8 cellular contexts compared by ENCODE assay signal in the genomic region with DNA sequence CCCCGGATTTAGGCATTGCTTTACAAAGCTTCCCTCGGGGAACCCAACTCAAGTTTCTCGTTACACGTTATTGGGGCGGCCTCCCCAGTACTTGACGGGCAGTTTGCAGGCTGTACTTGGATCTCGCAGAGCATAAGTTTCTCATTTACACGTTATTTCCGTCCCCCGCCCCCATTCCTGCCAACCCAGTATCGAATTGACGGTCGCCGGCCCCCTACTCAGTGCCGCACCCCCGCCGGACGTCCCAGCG. TPM values are rescaled to one million over a fixed set of nuclear protein-coding genes. Genes with fewer than 3 reads are reported as not detected.
A peak's percentile ranks its signal among the peaks of the same experiment; 100 is the strongest.
DNase-seq lines count a peak whose midpoint lies in the region; ATAC-seq, FAIRE-seq and TF ChIP-seq lines count a peak whose summit lies in the region.

No MANE protein-coding gene starts in this region.

- H3K79me2 ChIP-seq in K562 (ENCODE audit: control insufficient read depth, insufficient read depth, low read length): peaks cover 54% of the 10 kb centered on the region
- no peaks in the 10 kb centered on the region for H3K79me2 ChIP-seq in mesendoderm (ENCODE audit: control insufficient read depth, insufficient read depth, low read length)

- H3K23ac ChIP-seq in mesendoderm (ENCODE audit: low read length): peak overlapping the region; percentile 45

- no peaks in the 10 kb centered on the region for H3K9me3 ChIP-seq in K562 (replicated peaks; ENCODE audit: control insufficient read depth, insufficient read depth, low read depth, low read length)
- H3K9me3 ChIP-seq in vagina: no peaks in the 10 kb centered on the region

- no peak for TF ChIP-seq POLR2A in K562 (conservative IDR thresholded peaks at IDR 0.05)
- no peak for TF ChIP-seq POLR2A in vagina (IDR thresholded peaks at IDR 0.05)

- peak overlapping the region; percentile 18 for H2BK120ac ChIP-seq in mesendoderm (ENCODE audit: low read depth, low read length)

- peaks cover 3% of the 10 kb centered on the region for H3K79me1 ChIP-seq in mesendoderm (ENCODE audit: low read length)

- ATAC-seq in K562: no peak
- no peak for ATAC-seq in GM19397 (IDR thresholded peaks at IDR 0.05; ENCODE audit: unreplicated experiment)

- H3K18ac ChIP-seq in mesendoderm (ENCODE audit: low read length): peak overlapping the region; percentile 86

- no peak for TF ChIP-seq RAD21 in K562 (CRISPR knock-in tag; conservative IDR thresholded peaks at IDR 0.05 in 1 of 2, IDR thresholded peaks at IDR 0.05 in 1 of 2)

- no peaks in the 10 kb centered on the region for H4K20me1 ChIP-seq in K562 (replicated peaks; ENCODE audit: control insufficient read depth, insufficient read depth, low read length)

- no peaks in the 10 kb centered on the region for H3K9me1 ChIP-seq in K562 (ENCODE audit: control insufficient read depth, insufficient read depth, low read length)

- TF ChIP-seq EP300 in K562 (IDR thresholded peaks at IDR 0.05; ENCODE audit: low read length): no peak

- H3K4ac ChIP-seq in mesendoderm (ENCODE audit: low read depth, low read length): no peak overlapping the region

- peak overlapping the region; percentile 77 for H2AFZ ChIP-seq in K562 (ENCODE audit: low read depth, low read length)

- H3K36me3 ChIP-seq in K562 (ENCODE audit: control insufficient read depth, insufficient read depth, low read length) (peaks cover 42% of the 10 kb centered on the region), mesendoderm (ENCODE audit: control insufficient read depth, insufficient read depth, low read length) (peaks cover 5% of the 10 kb centered on the region), vagina (peaks cover 0 to 15% of the 10 kb centered on the region in 2 donors)

- H3K27ac ChIP-seq in K562 (ENCODE audit: extremely low read depth, low read depth, low read length) (peak overlapping the region; percentile 100), mesendoderm (ENCODE audit: low read depth, low read length) (peak overlapping the region; percentile 70), vagina (peak overlapping the region; percentile 99)

- no peak overlapping the region for H2BK15ac ChIP-seq in mesendoderm (replicated peaks; ENCODE audit: low read depth)

- no peak overlapping the region for H2AK5ac ChIP-seq in mesendoderm (ENCODE audit: low read length)

- WGBS in K562 (ENCODE audit: insufficient coverage, low coverage, missing lambda C conversion rate): 3% methylated on average over 10 of the region's 19 CpGs
- WGBS in mesendoderm (ENCODE audit: extremely low coverage, insufficient coverage, low lambda C conversion rate): no CpG with 5 or more reads among the region's 19 CpGs

- H2BK5ac ChIP-seq in mesendoderm (ENCODE audit: low read length): no peak overlapping the region

- POLR2A ChIA-PET in K562 (lab: Yijun Ruan, JAX): interaction anchor here (0.6 to 8.6 kb wide), 7 partner anchors 8 to 43 kb away, joined by 3 to 71 read pairs (median 5); no protein-coding TSS in a partner anchor

- H3K27me3 ChIP-seq in K562 (ENCODE audit: control insufficient read depth in 2 of 2, insufficient read depth in 2 of 2, low read length in 2 of 2): no peaks in the 10 kb centered on the region
- H3K27me3 ChIP-seq in mesendoderm (ENCODE audit: insufficient read depth, low read length, poor library complexity): no peaks in the 10 kb centered on the region
- H3K27me3 ChIP-seq in vagina: no peaks in the 10 kb centered on the region

- TF ChIP-seq CTCF in K562 (IDR thresholded peaks at IDR 0.05 in 2 of 3, conservative IDR thresholded peaks at IDR 0.05 in 1 of 3; ENCODE audit: insufficient read depth in 2 of 3, low read depth in 1 of 3, low read length in 3 of 3) (no peak), vagina (IDR thresholded peaks at IDR 0.05) (no peak)

- peak overlapping the region; percentile 93 for H3K4me2 ChIP-seq in K562 (ENCODE audit: insufficient read depth, low read length)
- H3K4me2 ChIP-seq in mesendoderm (ENCODE audit: low read length): peak overlapping the region; percentile 74

- peak overlapping the region; percentile 92 for H3K56ac ChIP-seq in mesendoderm (ENCODE audit: low read length)

- H4K5ac ChIP-seq in mesendoderm (ENCODE audit: low read length): no peak overlapping the region

- in situ Hi-C loops in K562 (cut with MboI): no loop called here

- no peak for FAIRE-seq in K562 (lab: Jason Lieb, UNC)

- CTCF ChIA-PET in K562 (lab: Yijun Ruan, JAX; ENCODE audit: low intra/inter-chr PET ratio): interaction anchor here (1.6 kb wide), 1 partner anchor 32 kb away, joined by 3 read pairs; no protein-coding TSS in a partner anchor

- H4K8ac ChIP-seq in mesendoderm (ENCODE audit: low read depth, low read length): no peak overlapping the region

- BruUV-seq in K562 (replicated peaks; lab: Mats Ljungman, UMichigan): no TSS peak

- H3K9ac ChIP-seq in K562 (ENCODE audit: insufficient read depth in 1 of 2, low read depth in 2 of 2, low read length in 2 of 2) (peak overlapping the region; percentile 99 to 100), mesendoderm (ENCODE audit: low read length) (peak overlapping the region; percentile 92)

- peaks cover 36 to 38% of the 10 kb centered on the region in 2 experiments for H3K4me1 ChIP-seq in K562 (replicated peaks in 1 of 2; ENCODE audit: control insufficient read depth in 2 of 2, insufficient read depth in 2 of 2, low read length in 2 of 2)
- H3K4me1 ChIP-seq in mesendoderm (ENCODE audit: control insufficient read depth, low read depth, low read length): no peaks in the 10 kb centered on the region
- peaks cover 39% of the 10 kb centered on the region for H3K4me1 ChIP-seq in vagina

- peak in 2 of 3 donors; percentile 81 to 94 for DNase-seq in stimulated activated CD4-positive, alpha-beta T cell treated with anti-CD3 and anti-CD28 coated beads, TNF-alpha, amount 100 ng/mL, for 48 hours (ENCODE audit: low read depth in 3 of 3)
- DNase-seq in stimulated activated CD4-positive, alpha-beta T cell treated with anti-CD3 and anti-CD28 coated beads, Interleukin-2, amount 100 ng/mL, for 24 hours: no peak
- DNase-seq in K562 (ENCODE audit: extremely low read depth in 1 of 4, low spot score in 3 of 4) (no peak), mesendoderm (no peak), vagina (ENCODE audit: extremely low spot score in 2 of 2) (no peak), cortex of kidney (lab: John Stamatoyannopoulos, UW) (no peak), DMS153 (lab: John Stamatoyannopoulos, UW) (no peak)

- H3K4me3 ChIP-seq in K562 (peak overlapping the region; percentile 70), mesendoderm (ENCODE audit: low read length) (peak overlapping the region; percentile 79), vagina (peak overlapping the region; percentile 69 to 71)

- intact Hi-C loops in K562 (cut with micrococcal nuclease) (no loop called here), vagina (cut with DNase I) (no loop called here)

RNA-seq across cellular contexts. Expression of a gene that starts 0.5 kb away (rescaled TPM):
- total RNA-seq in K562 (2011; cell fraction: chromatin; rRNA removed; ENCODE audit: low replicate concordance): 85.7 and 122 TPM in 2 replicates
- total RNA-seq in K562 (2011; cell fraction: nucleolus; rRNA removed): 58.7 and 72.8 TPM in 2 replicates
- 73.1 and 75.7 TPM in 2 replicates for total RNA-seq in K562 (2011; cell fraction: nucleoplasm; rRNA removed)
- total RNA-seq in K562 (2014; rRNA removed): 38.6 and 40.2 TPM in 2 replicates
- total RNA-seq in K562 (2014; rRNA removed; fragmentation: Illumina TruSeq; extraction: Trizol): 17.2 and 21.8 TPM in 2 replicates
- total RNA-seq in K562 (2015; rRNA removed; fragmentation: Illumina TruSeq; extraction: Trizol): 39.6 and 40.4 TPM in 2 replicates
- total RNA-seq in K562 (2021): 79.7 and 86.1 TPM in 2 replicates
- 17.7 and 53.5 TPM in 2 replicates for polyA plus RNA-seq in K562 (2011; rRNA removed)
- polyA plus RNA-seq in K562 (2011; cell fraction: cytosol; rRNA removed): 27.4 and 31.8 TPM in 2 replicates
- 122 and 124 TPM in 2 replicates for polyA plus RNA-seq in K562 (2011; cell fraction: nucleus; rRNA removed)
- 34.7 and 52.6 TPM in 2 replicates for polyA plus RNA-seq in K562 (2012)
- polyA plus RNA-seq in K562 (2014; fragmentation: Illumina TruSeq; extraction: Trizol): 53.6 and 61.0 TPM in 2 replicates
- 1 to 10 TPM; 1.7 to 3.9 TPM for polyA plus RNA-seq in K562 (2014; fragmentation: Nextera tagmentation; extraction: Ambion mirVana)
- 46.1 and 49.1 TPM in 2 replicates for polyA plus RNA-seq in K562 (2014; rRNA removed)
- 14.1 and 14.6 TPM in 2 replicates for polyA minus RNA-seq in K562 (2011; rRNA and poly(A)+ RNA removed)
- 23.5 and 24.0 TPM in 2 replicates for polyA minus RNA-seq in K562 (2011; cell fraction: cytosol; rRNA and poly(A)+ RNA removed)
- 18.7 and 33.0 TPM in 2 replicates for polyA minus RNA-seq in K562 (2011; cell fraction: nucleus; rRNA and poly(A)+ RNA removed)
- 12.2 TPM for polyA plus RNA-seq in mesendoderm (2013, experiment 1 of 2)
- 11.9 TPM for polyA plus RNA-seq in mesendoderm (2013, experiment 2 of 2)
- total RNA-seq in vagina: 56.5 TPM

RNA-seq across cellular contexts. Expression of a gene that starts 26.5 kb away (rescaled TPM):
- total RNA-seq in K562 (2011; cell fraction: chromatin; rRNA removed; ENCODE audit: low replicate concordance): 29.9 and 77.4 TPM in 2 replicates
- 79.4 and 80.4 TPM in 2 replicates for total RNA-seq in K562 (2011; cell fraction: nucleolus; rRNA removed)
- total RNA-seq in K562 (2011; cell fraction: nucleoplasm; rRNA removed): 61.0 and 61.7 TPM in 2 replicates
- 31.8 and 32.1 TPM in 2 replicates for total RNA-seq in K562 (2014; rRNA removed)
- 9.2 and 10.7 TPM in 2 replicates for total RNA-seq in K562 (2014; rRNA removed; fragmentation: Illumina TruSeq; extraction: Trizol)
- 18.6 and 19.5 TPM in 2 replicates for total RNA-seq in K562 (2015; rRNA removed; fragmentation: Illumina TruSeq; extraction: Trizol)
- total RNA-seq in K562 (2021): 26.6 and 28.6 TPM in 2 replicates
- polyA plus RNA-seq in K562 (2011; rRNA removed): 29.4 and 33.9 TPM in 2 replicates
- 40.2 and 61.3 TPM in 2 replicates for polyA plus RNA-seq in K562 (2011; cell fraction: cytosol; rRNA removed)
- 111 and 177 TPM in 2 replicates for polyA plus RNA-seq in K562 (2011; cell fraction: nucleus; rRNA removed)
- polyA plus RNA-seq in K562 (2012): 16.4 and 18.7 TPM in 2 replicates
- polyA plus RNA-seq in K562 (2014; fragmentation: Illumina TruSeq; extraction: Trizol): 22.6 and 25.9 TPM in 2 replicates
- 1 to 10 TPM in 1 of 2 experiments, under 1 TPM in 1; 0.53 to 2.0 TPM for polyA plus RNA-seq in K562 (2014; fragmentation: Nextera tagmentation; extraction: Ambion mirVana)
- polyA plus RNA-seq in K562 (2014; rRNA removed): 37.6 and 37.7 TPM in 2 replicates
- polyA minus RNA-seq in K562 (2011; rRNA and poly(A)+ RNA removed): 18.4 and 22.7 TPM in 2 replicates
- polyA minus RNA-seq in K562 (2011; cell fraction: cytosol; rRNA and poly(A)+ RNA removed): 16.1 and 22.7 TPM in 2 replicates
- polyA minus RNA-seq in K562 (2011; cell fraction: nucleus; rRNA and poly(A)+ RNA removed): 26.3 and 27.8 TPM in 2 replicates
- polyA plus RNA-seq in mesendoderm (2013, experiment 1 of 2): not detected
- polyA plus RNA-seq in mesendoderm (2013, experiment 2 of 2): 0.04 TPM
- 16.2 TPM for total RNA-seq in vagina

RNA-seq across cellular contexts. Expression of a gene that starts 38.4 kb away (rescaled TPM):
- not detected in 2 replicates for total RNA-seq in K562 (2011; cell fraction: chromatin; rRNA removed; ENCODE audit: low replicate concordance)
- not detected in 2 replicates for total RNA-seq in K562 (2011; cell fraction: nucleolus; rRNA removed)
- not detected in 2 replicates for total RNA-seq in K562 (2011; cell fraction: nucleoplasm; rRNA removed)
- total RNA-seq in K562 (2014; rRNA removed) (not detected in 2 replicates), K562 (2014; rRNA removed; fragmentation: Illumina TruSeq; extraction: Trizol) (not detected in 2 replicates), K562 (2015; rRNA removed; fragmentation: Illumina TruSeq; extraction: Trizol) (not detected in 2 replicates), K562 (2021) (not detected in 2 replicates), vagina (not detected)
- polyA plus RNA-seq in K562 (2011; rRNA removed) (not detected in 2 replicates), K562 (2014; fragmentation: Illumina TruSeq; extraction: Trizol) (not detected in 2 replicates), K562 (2014; fragmentation: Nextera tagmentation; extraction: Ambion mirVana) (not detected), K562 (2014; rRNA removed) (not detected in 2 replicates)
- not detected in 2 replicates for polyA plus RNA-seq in K562 (2011; cell fraction: cytosol; rRNA removed)
- polyA plus RNA-seq in K562 (2011; cell fraction: nucleus; rRNA removed): not detected in 2 replicates
- polyA plus RNA-seq in K562 (2012): not detected in 2 replicates
- polyA minus RNA-seq in K562 (2011; rRNA and poly(A)+ RNA removed): not detected in 2 replicates
- polyA minus RNA-seq in K562 (2011; cell fraction: cytosol; rRNA and poly(A)+ RNA removed): not detected in 2 replicates
- polyA minus RNA-seq in K562 (2011; cell fraction: nucleus; rRNA and poly(A)+ RNA removed): not detected in 2 replicates
- not detected for polyA plus RNA-seq in mesendoderm (2013, experiment 1 of 2)
- not detected for polyA plus RNA-seq in mesendoderm (2013, experiment 2 of 2)

RNA-seq across cellular contexts. Expression of a gene that starts 48.0 kb away (rescaled TPM):
- 0.42 and 1.1 TPM in 2 replicates for total RNA-seq in K562 (2011; cell fraction: chromatin; rRNA removed; ENCODE audit: low replicate concordance)
- total RNA-seq in K562 (2011; cell fraction: nucleolus; rRNA removed): 0.26 and 0.50 TPM in 2 replicates
- total RNA-seq in K562 (2011; cell fraction: nucleoplasm; rRNA removed): 0.15 TPM in 1 of 2 replicates, not detected in the other
- total RNA-seq in K562 (2014; rRNA removed): 0.20 TPM in 1 of 2 replicates, not detected in the other
- 0.13 TPM in 1 of 2 replicates, not detected in the other for total RNA-seq in K562 (2014; rRNA removed; fragmentation: Illumina TruSeq; extraction: Trizol)
- total RNA-seq in K562 (2015; rRNA removed; fragmentation: Illumina TruSeq; extraction: Trizol): 0.19 and 0.22 TPM in 2 replicates
- total RNA-seq in K562 (2021): 0.09 and 0.25 TPM in 2 replicates
- 0.21 and 0.26 TPM in 2 replicates for polyA plus RNA-seq in K562 (2011; rRNA removed)
- polyA plus RNA-seq in K562 (2011; cell fraction: cytosol; rRNA removed): 0.16 and 0.39 TPM in 2 replicates
- polyA plus RNA-seq in K562 (2011; cell fraction: nucleus; rRNA removed): 0.14 and 0.47 TPM in 2 replicates
- 0.09 and 0.25 TPM in 2 replicates for polyA plus RNA-seq in K562 (2012)
- 0.06 and 0.24 TPM in 2 replicates for polyA plus RNA-seq in K562 (2014; fragmentation: Illumina TruSeq; extraction: Trizol)
- under 1 TPM in 1 of 2 experiments, not detected in 1; 0.03 TPM for polyA plus RNA-seq in K562 (2014; fragmentation: Nextera tagmentation; extraction: Ambion mirVana)
- 0.11 TPM in 1 of 2 replicates, not detected in the other for polyA plus RNA-seq in K562 (2014; rRNA removed)
- 0.21 TPM in 2 replicates for polyA minus RNA-seq in K562 (2011; rRNA and poly(A)+ RNA removed)
- not detected in 2 replicates for polyA minus RNA-seq in K562 (2011; cell fraction: cytosol; rRNA and poly(A)+ RNA removed)
- polyA minus RNA-seq in K562 (2011; cell fraction: nucleus; rRNA and poly(A)+ RNA removed): 0.22 and 0.54 TPM in 2 replicates
- polyA plus RNA-seq in mesendoderm (2013, experiment 1 of 2): 0.24 TPM
- 0.15 TPM for polyA plus RNA-seq in mesendoderm (2013, experiment 2 of 2)
- 3.7 TPM for total RNA-seq in vagina

Comparison
In these comparisons a context has a peak if more than half of its experiments do, and no peak if none do; other contexts are left out.
1. DNase-seq: peak in stimulated activated CD4-positive, alpha-beta T cell treated with anti-CD3 and anti-CD28 coated beads, TNF-alpha, amount 100 ng/mL, for 48 hours (2 of 3); none in stimulated activated CD4-positive, alpha-beta T cell treated with anti-CD3 and anti-CD28 coated beads, Interleukin-2, amount 100 ng/mL, for 24 hours (0 of 2), K562 (0 of 4), mesendoderm (single experiment), vagina (0 of 2), cortex of kidney (single experiment) and DMS153 (single experiment).
2. Peak in every context shown above with its lines, with median percentiles within 50 percentile points of each other: H3K27ac ChIP-seq and H3K4me3 ChIP-seq.